22 cellular contexts compared by ENCODE assay signal in genomic region chr2:120631719-120632118, GRCh38.
DNase-seq lines count a peak whose midpoint lies in the region; ATAC-seq and TF ChIP-seq lines count a peak whose summit lies in the region.
"Had no signal": no experiment of that assay in that cellular context is flagged by ENCODE, and none has a peak within 500 bp of the region (broad histone marks: within the 10 kb centered on the region; RNA-seq: fewer than 3 reads in every experiment).

No MANE protein-coding gene starts in this region.

- no peak overlapping the region for H3K4me2 ChIP-seq in trophoblast cell (ENCODE audit: low read length)
- no peak overlapping the region for H3K4me2 ChIP-seq in mesenchymal stem cell (ENCODE audit: low read length, poor library complexity, severe bottlenecking)

- H2BK5ac ChIP-seq in trophoblast cell (ENCODE audit: low read depth, low read length, poor library complexity) = no peak overlapping the region
- no peak overlapping the region for H2BK5ac ChIP-seq in mesenchymal stem cell (ENCODE audit: low read depth, low read length, poor library complexity, severe bottlenecking)

- H2AK5ac ChIP-seq in trophoblast cell (ENCODE audit: low read length) = no peak overlapping the region
- no peak overlapping the region for H2AK5ac ChIP-seq in mesenchymal stem cell (ENCODE audit: low read length, severe bottlenecking)

- H3K27me3 Mint-ChIP-seq in stimulated activated naive CD8-positive, alpha-beta T cell treated with anti-CD3 and anti-CD28 coated beads, Interleukin-15, amount 100 ng/mL, for 72 hours = no peaks in the 10 kb centered on the region
- peaks cover 1% of the 10 kb centered on the region for H3K27me3 Mint-ChIP-seq in activated naive CD8-positive, alpha-beta T cell treated with anti-CD3 and anti-CD28 coated beads, Interleukin-2, amount 50 U/mL, for 24 hours

- H3K14ac ChIP-seq in trophoblast cell (ENCODE audit: low read length) (no peak overlapping the region), mesenchymal stem cell (ENCODE audit: low read length in 2 of 2) (no peak overlapping the region)

- H3K18ac ChIP-seq in trophoblast cell (ENCODE audit: low read length) (no peak overlapping the region), mesenchymal stem cell (ENCODE audit: low read depth in 1 of 2, low read length in 2 of 2) (no peak overlapping the region)

- WGBS in prostate gland = 54% methylated on average over 3 of the region's 3 CpGs
- whole genome bisulfite sequencing in trophoblast cell (ENCODE audit: extremely low coverage, insufficient coverage, insufficient read length) = no CpG with 5 or more reads among the region's 3 CpGs
- 29% methylated on average over 3 of the region's 3 CpGs for WGBS in mesenchymal stem cell

- no peak overlapping the region for H3K23ac ChIP-seq in trophoblast cell (ENCODE audit: low read length)
- no peak overlapping the region for H3K23ac ChIP-seq in mesenchymal stem cell (ENCODE audit: low read length in 2 of 2)

- H3K27ac ChIP-seq in prostate gland (peak overlapping the region; percentile 85 to 90), trophoblast cell (ENCODE audit: low read depth, low read length) (no peak overlapping the region), mesenchymal stem cell (ENCODE audit: low read length, poor library complexity, severe bottlenecking) (no peak overlapping the region)

- H2BK120ac ChIP-seq in trophoblast cell (ENCODE audit: insufficient read depth, low read length, poor library complexity) (no peak overlapping the region), mesenchymal stem cell (ENCODE audit: low read depth, low read length) (no peak overlapping the region)

- H3K4me1 Mint-ChIP-seq in stimulated activated naive CD8-positive, alpha-beta T cell treated with anti-CD3 and anti-CD28 coated beads, Interleukin-15, amount 100 ng/mL, for 72 hours = no peaks in the 10 kb centered on the region
- no peaks in the 10 kb centered on the region for H3K4me1 Mint-ChIP-seq in activated naive CD8-positive, alpha-beta T cell treated with anti-CD3 and anti-CD28 coated beads, Interleukin-2, amount 50 U/mL, for 24 hours
- H3K4me1 Mint-ChIP-seq: B cell had no signal

- H3K36me3 ChIP-seq in prostate gland = no peaks in the 10 kb centered on the region
- no peaks in the 10 kb centered on the region for H3K36me3 ChIP-seq in trophoblast cell (ENCODE audit: control insufficient read depth in 1 of 2, insufficient read depth in 2 of 2, low read length in 2 of 2)
- no peaks in the 10 kb centered on the region for H3K36me3 ChIP-seq in mesenchymal stem cell (ENCODE audit: control insufficient read depth in 1 of 2, insufficient read depth in 2 of 2, low read depth in 1 of 2, low read length in 2 of 2)

- H3K4ac ChIP-seq in trophoblast cell (ENCODE audit: low read depth, low read length) (no peak overlapping the region), mesenchymal stem cell (ENCODE audit: low read depth in 1 of 2, low read length in 2 of 2) (no peak overlapping the region)

- intact Hi-C loops in prostate gland (cut with DNase I) (no loop called here), left ventricle myocardium superior (cut with micrococcal nuclease) (no loop called here)

- H4K91ac ChIP-seq in trophoblast cell (ENCODE audit: low read depth, low read length) = no peak overlapping the region
- H4K91ac ChIP-seq in mesenchymal stem cell (ENCODE audit: low read length) = no peak overlapping the region

- H3K9me3 Mint-ChIP-seq in stimulated activated naive CD8-positive, alpha-beta T cell treated with anti-CD3 and anti-CD28 coated beads, Interleukin-15, amount 100 ng/mL, for 72 hours = no peaks in the 10 kb centered on the region
- H3K9me3 Mint-ChIP-seq in activated naive CD8-positive, alpha-beta T cell treated with anti-CD3 and anti-CD28 coated beads, Interleukin-2, amount 50 U/mL, for 24 hours = no peaks in the 10 kb centered on the region
- H3K9me3 Mint-ChIP-seq: CD4-positive, alpha-beta T cell had no signal

- H3K79me2 ChIP-seq in trophoblast cell (ENCODE audit: control insufficient read depth, insufficient read depth, low read length, poor library complexity) = no peaks in the 10 kb centered on the region

- H4K8ac ChIP-seq in trophoblast cell (ENCODE audit: low read depth, low read length) (no peak overlapping the region), mesenchymal stem cell (ENCODE audit: low read length) (no peak overlapping the region)

- ATAC-seq in stimulated activated naive CD8-positive, alpha-beta T cell treated with anti-CD3 and anti-CD28 coated beads, Interleukin-15, amount 100 ng/mL, for 72 hours = peak; percentile 5
- ATAC-seq in stimulated activated naive CD8-positive, alpha-beta T cell treated with anti-CD3 and anti-CD28 coated beads, Interleukin-15, Interleukin-2, amounts not matched to agents 100 U/mL and 50 U/mL, for 24 hours = no peak
- no peak for ATAC-seq in left ventricle myocardium superior
- ATAC-seq in activated naive CD8-positive, alpha-beta T cell treated with anti-CD3 and anti-CD28 coated beads, Interleukin-2, amount 50 U/mL, for 24 hours = no peak
- ATAC-seq: GM12878, Right ventricle myocardium inferior had no signal

- H3K9ac ChIP-seq in trophoblast cell (ENCODE audit: low read length) (no peak overlapping the region), mesenchymal stem cell (ENCODE audit: low read length) (no peak overlapping the region)

- H3K79me1 ChIP-seq in trophoblast cell (ENCODE audit: low read length) = no peaks in the 10 kb centered on the region
- no peaks in the 10 kb centered on the region for H3K79me1 ChIP-seq in mesenchymal stem cell (replicated peaks; ENCODE audit: low read length, poor library complexity, severe bottlenecking)

- H3K27me3 ChIP-seq in prostate gland (replicated peaks; ENCODE audit: insufficient read depth) = no peaks in the 10 kb centered on the region
- H3K27me3 ChIP-seq in trophoblast cell (ENCODE audit: insufficient read depth, low read length) = peaks cover 2% of the 10 kb centered on the region
- peaks cover 59 to 72% of the 10 kb centered on the region in 2 experiments for H3K27me3 ChIP-seq in mesenchymal stem cell (ENCODE audit: control insufficient read depth in 1 of 2, insufficient read depth in 1 of 2, low read length in 2 of 2)

- TF ChIP-seq CTCF in foreskin fibroblast (IDR thresholded peaks at IDR 0.05; ENCODE audit: low read depth, low read length) (no peak), prostate gland (IDR thresholded peaks at IDR 0.05) (no peak)

- H2BK15ac ChIP-seq in mesenchymal stem cell (ENCODE audit: low read depth, poor library complexity, severe bottlenecking) = no peak overlapping the region

- no peak for TF ChIP-seq POLR2A in prostate gland (IDR thresholded peaks at IDR 0.05)

- H2BK12ac ChIP-seq in trophoblast cell (ENCODE audit: low read length) (no peak overlapping the region), mesenchymal stem cell (ENCODE audit: low read length in 2 of 2) (no peak overlapping the region)

- H2AFZ ChIP-seq in trophoblast cell (ENCODE audit: insufficient read depth, low read length, poor library complexity) (no peak overlapping the region), mesenchymal stem cell (ENCODE audit: low read depth, low read length) (no peak overlapping the region)

- H3K36me3 Mint-ChIP-seq in activated naive CD8-positive, alpha-beta T cell treated with anti-CD3 and anti-CD28 coated beads, Interleukin-2, amount 50 U/mL, for 24 hours (ENCODE audit: low read depth) = no peaks in the 10 kb centered on the region

- peak overlapping the region in 1 of 2 donors; percentile 13 for H3K27ac Mint-ChIP-seq in stimulated activated naive CD8-positive, alpha-beta T cell treated with anti-CD3 and anti-CD28 coated beads, Interleukin-15, amount 100 ng/mL, for 72 hours
- no peak overlapping the region for H3K27ac Mint-ChIP-seq in activated naive CD8-positive, alpha-beta T cell treated with anti-CD3 and anti-CD28 coated beads, Interleukin-2, amount 50 U/mL, for 24 hours
- H3K27ac Mint-ChIP-seq: B cell; CD4-positive, alpha-beta T cell had no signal

- H3K4me1 ChIP-seq in prostate gland (replicated peaks) (peaks cover 12% of the 10 kb centered on the region), trophoblast cell (ENCODE audit: control insufficient read depth in 1 of 2, insufficient read depth in 2 of 2, low read length in 2 of 2) (no peaks in the 10 kb centered on the region), mesenchymal stem cell (ENCODE audit: control insufficient read depth, insufficient read depth, low read depth, low read length) (no peaks in the 10 kb centered on the region)

- H3K4me3 Mint-ChIP-seq in stimulated activated naive CD8-positive, alpha-beta T cell treated with anti-CD3 and anti-CD28 coated beads, Interleukin-15, amount 100 ng/mL, for 72 hours = no peak overlapping the region
- H3K4me3 Mint-ChIP-seq in activated naive CD8-positive, alpha-beta T cell treated with anti-CD3 and anti-CD28 coated beads, Interleukin-2, amount 50 U/mL, for 24 hours = no peak overlapping the region
- H3K4me3 Mint-ChIP-seq: B cell; CD4-positive, alpha-beta T cell had no signal

- DNase-seq in stimulated activated naive CD8-positive, alpha-beta T cell treated with anti-CD3 and anti-CD28 coated beads, Interleukin-15, amount 100 ng/mL, for 72 hours = no peak
- DNase-seq in stimulated activated naive CD8-positive, alpha-beta T cell treated with anti-CD3 and anti-CD28 coated beads, Interleukin-15, Interleukin-2, amounts not matched to agents 100 U/mL and 50 U/mL, for 24 hours = no peak
- DNase-seq in foreskin fibroblast (peak; percentile 43 to 68), prostate gland (ENCODE audit: low spot score) (no peak), left ventricle myocardium superior (no peak), trophoblast cell (no peak), mesenchymal stem cell (no peak)
- no peak for DNase-seq in activated naive CD8-positive, alpha-beta T cell treated with anti-CD3 and anti-CD28 coated beads, Interleukin-2, amount 50 U/mL, for 24 hours
- DNase-seq: 8988T; Calu3; CD4-positive, alpha-beta T cell; DMS53; EL; KBM-7; NCI-H1105 treated with DMSO at 0.1 percent for 48 hours; NCI-H1694; NCI-H2081 treated with DMSO at 0.1 percent for 48 hours; NCI-H510A; NCI-H774 had no signal

- H3K4me3 ChIP-seq in foreskin fibroblast (ENCODE audit: low read depth in 1 of 2, low read length in 2 of 2) (no peak overlapping the region), prostate gland (no peak overlapping the region), trophoblast cell (ENCODE audit: low read depth, low read length) (no peak overlapping the region), mesenchymal stem cell (ENCODE audit: insufficient read depth in 1 of 2, low read depth in 1 of 2, low read length in 2 of 2) (no peak overlapping the region)
- H3K4me3 ChIP-seq: GM12878 had no signal

- H4K12ac ChIP-seq in trophoblast cell (ENCODE audit: low read depth, low read length) = no peak overlapping the region

- H3K9me3 ChIP-seq in prostate gland (no peaks in the 10 kb centered on the region), trophoblast cell (ENCODE audit: insufficient read depth, low read depth, low read length) (no peaks in the 10 kb centered on the region), mesenchymal stem cell (ENCODE audit: control insufficient read depth, low read length) (peaks cover 17% of the 10 kb centered on the region)

Comparison
In these comparisons a context has a peak if more than half of its experiments do, and no peak if none do; other contexts are left out.
1. DNase-seq: peak in foreskin fibroblast (2 of 2); none in stimulated activated naive CD8-positive, alpha-beta T cell treated with anti-CD3 and anti-CD28 coated beads, Interleukin-15, amount 100 ng/mL, for 72 hours (0 of 2), stimulated activated naive CD8-positive, alpha-beta T cell treated with anti-CD3 and anti-CD28 coated beads, Interleukin-15, Interleukin-2, amounts not matched to agents 100 U/mL and 50 U/mL, for 24 hours (single experiment), prostate gland (single experiment), left ventricle myocardium superior (single experiment), trophoblast cell (0 of 2), activated naive CD8-positive, alpha-beta T cell treated with anti-CD3 and anti-CD28 coated beads, Interleukin-2, amount 50 U/mL, for 24 hours (single experiment) and mesenchymal stem cell (single experiment).
2. H3K27ac ChIP-seq: peak in prostate gland (2 of 2); none in trophoblast cell (single experiment) and mesenchymal stem cell (single experiment).